Comparison of ENCODE assay signal across 1 cellular context in genomic region chr6:28632326-28632851, GRCh38.
TF ChIP-seq lines count a peak whose summit lies in the region.

No MANE protein-coding gene starts in this region.

TF ChIP-seq in HepG2, 621 proteins besides CTCF, POLR2A, EP300 and RAD21 (continued from another document):
- TF ChIP-seq CEBPG (CRISPR knock-in tag; IDR thresholded peaks at IDR 0.05) = peak; percentile 38; the same call in 1 of the 2 replicates
